ENCODE assay signal across 22 cellular contexts in the genomic region with DNA sequence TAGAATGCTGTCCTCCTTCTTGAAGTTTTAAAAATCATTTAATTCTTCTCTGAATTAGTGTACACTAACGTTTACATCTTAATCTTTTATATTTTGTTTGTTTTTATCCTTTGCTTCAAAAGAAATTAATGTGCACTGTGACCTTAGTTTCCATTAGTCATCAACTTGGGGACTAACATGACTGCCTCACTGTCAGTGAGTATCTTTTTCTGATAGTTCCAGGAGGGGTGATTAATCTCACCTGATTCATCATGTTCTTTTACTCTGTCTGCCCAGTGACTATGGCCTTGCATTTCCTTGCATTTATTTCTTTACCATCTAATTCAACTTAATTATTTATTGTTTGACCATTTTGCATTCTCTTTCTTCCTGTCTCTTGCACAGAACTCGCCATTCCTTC. TPM values are rescaled to one million over a fixed set of nuclear protein-coding genes. Genes with fewer than 3 reads are reported as not detected.
DNase-seq lines count a peak whose midpoint lies in the region; ATAC-seq, FAIRE-seq and TF ChIP-seq lines count a peak whose summit lies in the region.
"Had no signal": no experiment of that assay in that cellular context is flagged by ENCODE, and none has a peak within 500 bp of the region (broad histone marks: within the 10 kb centered on the region; RNA-seq: fewer than 3 reads in every experiment).

No MANE protein-coding gene starts in this region.

- H3K9ac ChIP-seq in PC-3 (ENCODE audit: low read length), result no peak overlapping the region
- no peak overlapping the region for H3K9ac ChIP-seq in colonic mucosa (ENCODE audit: low read depth in 2 of 2, low read length in 2 of 2)

- no peaks in the 10 kb centered on the region for H3K79me2 ChIP-seq in PC-3 (ENCODE audit: low read length)

- intact Hi-C loops in CD8-positive, alpha-beta T cell (cut with DNase I, micrococcal nuclease), result loop anchor here (10.0 kb wide), 2 partner anchors 388 to 758 kb away; no protein-coding TSS in a partner anchor
- intact Hi-C loops in PC-3 (cut with micrococcal nuclease) (no loop called here), colonic mucosa (cut with DNase I) (no loop called here)

- H3K36me3 ChIP-seq in CD8-positive, alpha-beta T cell (ENCODE audit: insufficient read depth, low read length), result no peaks in the 10 kb centered on the region
- H3K36me3 ChIP-seq in PC-3 (ENCODE audit: low read depth, low read length), result no peaks in the 10 kb centered on the region
- no peaks in the 10 kb centered on the region for H3K36me3 ChIP-seq in colonic mucosa
- H3K36me3 ChIP-seq: tibial artery had no signal

- FAIRE-seq in A549 (lab: Jason Lieb, UNC), result no peak
- FAIRE-seq: GM18507, GM19239 had no signal

- H3K4me1 Mint-ChIP-seq in CD8-positive, alpha-beta T cell (ENCODE audit: low read depth), result peaks cover 59% of the 10 kb centered on the region
- H3K4me1 Mint-ChIP-seq in central memory CD8-positive, alpha-beta T cell, result peaks cover 39% of the 10 kb centered on the region
- peaks cover 30 to 35% of the 10 kb centered on the region in 2 donors for H3K4me1 Mint-ChIP-seq in natural killer cell treated with Interleukin-12 subunit alpha and Interleukin-12 subunit beta and Interleukin-15 and Interleukin-18, amount 100 ng/mL, for 72 hours (ENCODE audit: low read depth in 2 of 2)

- CTCF ChIA-PET in A549 (lab: Yijun Ruan, JAX), result no interaction called here
- CTCF ChIA-PET in CD8-positive, alpha-beta T cell (lab: Charles Lee), result no interaction called here
- CTCF ChIA-PET in PC-3 (lab: Charles Lee), result no interaction called here

- 41% methylated on average over 2 of the region's 2 CpGs for WGBS in A549 (ENCODE audit: missing lambda C conversion rate)

- TF ChIP-seq EP300 in A549 (IDR thresholded peaks at IDR 0.05), result no peak

- no peak for ATAC-seq in A549
- no peak for ATAC-seq in CD8-positive, alpha-beta T cell
- peak; percentile 87 for ATAC-seq in PC-3
- no peak for ATAC-seq in central memory CD8-positive, alpha-beta T cell (replicated peaks; ENCODE audit: extremely low read depth, poor library complexity, severe bottlenecking)
- ATAC-seq in GM21390 (IDR thresholded peaks at IDR 0.05; ENCODE audit: unreplicated experiment), result no peak
- no peak for ATAC-seq in natural killer cell treated with Interleukin-12 subunit alpha and Interleukin-12 subunit beta and Interleukin-15 and Interleukin-18, amount 100 ng/mL, for 72 hours
- ATAC-seq: activated CD8-positive, alpha-beta memory T cell treated with anti-CD3 and anti-CD28 coated beads, Interleukin-2, amount 10 ng/mL, durations not matched to agents 7 days and 5 days; SK-N-SH treated with all-trans-retinoic acid at 6 μM for 48 hours had no signal

- H3K36me3 Mint-ChIP-seq in CD8-positive, alpha-beta T cell, result peaks cover 4% of the 10 kb centered on the region
- H3K36me3 Mint-ChIP-seq in central memory CD8-positive, alpha-beta T cell (ENCODE audit: insufficient read depth), result peaks cover 5% of the 10 kb centered on the region
- H3K36me3 Mint-ChIP-seq in natural killer cell treated with Interleukin-12 subunit alpha and Interleukin-12 subunit beta and Interleukin-15 and Interleukin-18, amount 100 ng/mL, for 72 hours, result peaks cover 4% of the 10 kb centered on the region
- H3K36me3 Mint-ChIP-seq: activated CD8-positive, alpha-beta memory T cell treated with anti-CD3 and anti-CD28 coated beads, Interleukin-2, amount 10 ng/mL, durations not matched to agents 7 days and 5 days had no signal

- peak overlapping the region in 1 of 2 experiments; percentile 53; a peak in 3 of 6 replicates for H3K27ac ChIP-seq in A549
- no peak overlapping the region for H3K27ac ChIP-seq in CD8-positive, alpha-beta T cell (ENCODE audit: low read depth, low read length)
- no peak overlapping the region for H3K27ac ChIP-seq in PC-3 (ENCODE audit: low read length)
- no peak overlapping the region for H3K27ac ChIP-seq in colonic mucosa
- H3K27ac ChIP-seq: PC-9, tibial artery had no signal

- H3K4me2 ChIP-seq in A549 (peak overlapping the region; percentile 27), PC-3 (ENCODE audit: low read length) (peak overlapping the region; percentile 3; the same call in 1 of the 2 replicates)
- H3K4me2 ChIP-seq: PC-9 had no signal

- TF ChIP-seq POLR2A in A549 (IDR thresholded peaks at IDR 0.05; ENCODE audit: low read length), result no peak

- POLR2A ChIA-PET in A549 (lab: Yijun Ruan, JAX), result no interaction called here
- POLR2A ChIA-PET in CD8-positive, alpha-beta T cell (lab: Charles Lee), result interaction anchor here (5.8 kb wide), 1 partner anchor 33 kb away, joined by 125 read pairs; a partner anchor contains a TSS
- POLR2A ChIA-PET in PC-3 (lab: Charles Lee; ENCODE audit: unreplicated experiment), result no interaction called here

- no peaks in the 10 kb centered on the region for H3K9me3 ChIP-seq in A549
- H3K9me3 ChIP-seq in CD8-positive, alpha-beta T cell (ENCODE audit: low read length), result no peaks in the 10 kb centered on the region
- no peaks in the 10 kb centered on the region for H3K9me3 ChIP-seq in PC-3 (ENCODE audit: low read length)
- no peaks in the 10 kb centered on the region for H3K9me3 ChIP-seq in colonic mucosa
- H3K9me3 ChIP-seq: tibial artery had no signal

- no TSS peak for BruUV-seq in PC-3 (replicated peaks; lab: Mats Ljungman, UMichigan)

- no peak overlapping the region for H3K4me3 Mint-ChIP-seq in CD8-positive, alpha-beta T cell
- H3K4me3 Mint-ChIP-seq in central memory CD8-positive, alpha-beta T cell, result no peak overlapping the region
- no peak overlapping the region for H3K4me3 Mint-ChIP-seq in natural killer cell treated with Interleukin-12 subunit alpha and Interleukin-12 subunit beta and Interleukin-15 and Interleukin-18, amount 100 ng/mL, for 72 hours
- H3K4me3 Mint-ChIP-seq: activated CD8-positive, alpha-beta memory T cell treated with anti-CD3 and anti-CD28 coated beads, Interleukin-2, amount 10 ng/mL, durations not matched to agents 7 days and 5 days had no signal

- TF ChIP-seq CTCF in A549 (IDR thresholded peaks at IDR 0.05) (no peak), PC-3 (conservative IDR thresholded peaks at IDR 0.05; ENCODE audit: low read depth, low read length) (no peak), colonic mucosa (IDR thresholded peaks at IDR 0.05) (no peak)
- TF ChIP-seq CTCF in CD8-positive, alpha-beta T cell (IDR thresholded peaks at IDR 0.05), result no peak

- no peaks in the 10 kb centered on the region for H3F3A ChIP-seq in PC-3 (ENCODE audit: low read length, unreplicated experiment)

- no peaks in the 10 kb centered on the region for H4K20me1 ChIP-seq in PC-3 (ENCODE audit: low read length)

- H3K9me2 ChIP-seq in PC-3 (replicated peaks; ENCODE audit: low read length), result no peaks in the 10 kb centered on the region

- no peak overlapping the region for H2AFZ ChIP-seq in PC-3 (ENCODE audit: low read length)
- H2AFZ ChIP-seq: PC-9 had no signal

- peak overlapping the region; percentile 19 for H3K27ac Mint-ChIP-seq in CD8-positive, alpha-beta T cell
- peak overlapping the region; percentile 32 for H3K27ac Mint-ChIP-seq in central memory CD8-positive, alpha-beta T cell (ENCODE audit: low read depth)
- peak overlapping the region in 1 of 2 donors; percentile 6 for H3K27ac Mint-ChIP-seq in natural killer cell treated with Interleukin-12 subunit alpha and Interleukin-12 subunit beta and Interleukin-15 and Interleukin-18, amount 100 ng/mL, for 72 hours
- H3K27ac Mint-ChIP-seq: activated CD8-positive, alpha-beta memory T cell treated with anti-CD3 and anti-CD28 coated beads, Interleukin-2, amount 10 ng/mL, durations not matched to agents 7 days and 5 days had no signal

- H3K4me1 ChIP-seq in A549, result peaks cover 53% of the 10 kb centered on the region
- peaks cover 24% of the 10 kb centered on the region for H3K4me1 ChIP-seq in CD8-positive, alpha-beta T cell (ENCODE audit: insufficient read depth, low read length)
- H3K4me1 ChIP-seq in PC-3 (ENCODE audit: insufficient read depth, low read length), result peaks cover 10% of the 10 kb centered on the region; the same call in 1 of the 2 replicates
- no peaks in the 10 kb centered on the region for H3K4me1 ChIP-seq in colonic mucosa
- H3K4me1 ChIP-seq: tibial artery had no signal

- H3K4me3 ChIP-seq in A549 (no peak overlapping the region), PC-3 (ENCODE audit: low read length) (no peak overlapping the region), colonic mucosa (no peak overlapping the region)
- H3K4me3 ChIP-seq in CD8-positive, alpha-beta T cell (ENCODE audit: low read depth, low read length), result no peak overlapping the region
- H3K4me3 ChIP-seq: PC-9, tibial artery had no signal

- no peaks in the 10 kb centered on the region for H3K27me3 Mint-ChIP-seq in CD8-positive, alpha-beta T cell (ENCODE audit: low read depth)
- H3K27me3 Mint-ChIP-seq in central memory CD8-positive, alpha-beta T cell, result no peaks in the 10 kb centered on the region
- peaks cover 17 to 22% of the 10 kb centered on the region in 2 donors for H3K27me3 Mint-ChIP-seq in natural killer cell treated with Interleukin-12 subunit alpha and Interleukin-12 subunit beta and Interleukin-15 and Interleukin-18, amount 100 ng/mL, for 72 hours
- H3K27me3 Mint-ChIP-seq: activated CD8-positive, alpha-beta memory T cell treated with anti-CD3 and anti-CD28 coated beads, Interleukin-2, amount 10 ng/mL, durations not matched to agents 7 days and 5 days had no signal

- no peaks in the 10 kb centered on the region for H3K9me3 Mint-ChIP-seq in CD8-positive, alpha-beta T cell
- H3K9me3 Mint-ChIP-seq in central memory CD8-positive, alpha-beta T cell, result no peaks in the 10 kb centered on the region
- no peaks in the 10 kb centered on the region for H3K9me3 Mint-ChIP-seq in natural killer cell treated with Interleukin-12 subunit alpha and Interleukin-12 subunit beta and Interleukin-15 and Interleukin-18, amount 100 ng/mL, for 72 hours

- peak in 1 of 2 experiments; percentile 24 for DNase-seq in A549 (ENCODE audit: low read depth in 1 of 2, low spot score in 1 of 2)
- DNase-seq in CD8-positive, alpha-beta T cell, result no peak
- DNase-seq in PC-3, result peak; percentile 66
- no peak for DNase-seq in central memory CD8-positive, alpha-beta T cell (ENCODE audit: low spot score in 2 of 2)
- DNase-seq in natural killer cell treated with Interleukin-12 subunit alpha and Interleukin-12 subunit beta and Interleukin-15 and Interleukin-18, amount 100 ng/mL, for 72 hours (ENCODE audit: low spot score), result no peak
- DNase-seq in colonic mucosa, result no peak
- DNase-seq in stimulated activated naive CD4-positive, alpha-beta T cell treated with Interleukin-2 at 50 U/mL for 16 hours (lab: John Stamatoyannopoulos, UW), result no peak
- DNase-seq: activated CD8-positive, alpha-beta memory T cell treated with anti-CD3 and anti-CD28 coated beads, Interleukin-2, amount 10 ng/mL, durations not matched to agents 7 days and 5 days; AML-193; caudate nucleus; effector CD8-positive, alpha-beta T cell; MV-4-11; NCI-H2029 treated with DMSO at 0.1 percent for 48 hours; NCI-H510A treated with DMSO at 0.1 percent for 48 hours; PC-9; stimulated activated CD4-positive, alpha-beta T cell treated with anti-CD3 and anti-CD28 coated beads, Interleukin-4, amount 100 ng/mL, for 1 hour; tibial artery had no signal

- no peak for TF ChIP-seq RAD21 in A549 (conservative IDR thresholded peaks at IDR 0.05 in 1 of 2, IDR thresholded peaks at IDR 0.05 in 1 of 2)

- H3K27me3 ChIP-seq in CD8-positive, alpha-beta T cell (ENCODE audit: insufficient read depth, low read length), result no peaks in the 10 kb centered on the region
- H3K27me3 ChIP-seq in PC-3 (ENCODE audit: low read length) (no peaks in the 10 kb centered on the region), colonic mucosa (no peaks in the 10 kb centered on the region)
- H3K27me3 ChIP-seq: tibial artery had no signal

RNA-seq across cellular contexts. Expression of a gene that starts 33.4 kb away (rescaled TPM):
- polyA plus RNA-seq in A549 (2011; rRNA removed), result 73.0 and 79.5 TPM in 2 replicates
- polyA plus RNA-seq in A549 (2012; cell fraction: cytosol; rRNA removed), result 14.9 and 18.7 TPM in 2 replicates
- 10.0 and 13.8 TPM in 2 replicates for polyA plus RNA-seq in A549 (2012; cell fraction: nucleus; rRNA removed)
- 46.5 to 48.8 TPM (median 48.2 TPM) in 3 replicates for polyA plus RNA-seq in A549 (2017; fragmentation: RNase III; extraction: RNeasy Plus Mini Kit Qiagen cat#74134 plus additional on column Dnase treatment)
- 82.2 and 84.0 TPM in 2 replicates for polyA minus RNA-seq in A549 (2011; rRNA and poly(A)+ RNA removed)
- total RNA-seq in CD8-positive, alpha-beta T cell, result 100 to 1,000 TPM; 179 to 181 TPM
- 13.0 and 14.5 TPM in 2 replicates for total RNA-seq in PC-3 (2014; rRNA removed)
- 100 to 1,000 TPM; 166 to 182 TPM for total RNA-seq in natural killer cell treated with Interleukin-12 subunit alpha and Interleukin-12 subunit beta and Interleukin-15 and Interleukin-18, amount 100 ng/mL, for 72 hours
- total RNA-seq in colonic mucosa, result 10 to 100 TPM; 13.0 to 23.5 TPM
- total RNA-seq: HT-29 had no signal

Comparison
In these comparisons a context has a peak if more than half of its experiments do, and no peak if none do; other contexts are left out.
1. RNA of a gene that starts 33.4 kb away (total RNA-seq): 166 to 182 TPM in natural killer cell treated with Interleukin-12 subunit alpha and Interleukin-12 subunit beta and Interleukin-15 and Interleukin-18, amount 100 ng/mL, for 72 hours and 179 to 181 TPM in CD8-positive, alpha-beta T cell; 13.0 to 23.5 TPM in colonic mucosa and 13.0 to 14.5 TPM in PC-3; every median in the first group is over 4 times any median in the second.
2. intact Hi-C loops: an anchor here in CD8-positive, alpha-beta T cell (10.0 kb wide); none called in PC-3 and colonic mucosa.